In genomic region chr2:181678033-181678586, GRCh38 we compare ENCODE assay signal across 8 cellular contexts. TPM values are rescaled to one million over a fixed set of nuclear protein-coding genes. Genes with fewer than 3 reads are reported as not detected.
DNase-seq lines count a peak whose midpoint lies in the region; ATAC-seq and TF ChIP-seq lines count a peak whose summit lies in the region.

No MANE protein-coding gene starts in this region.

- peak overlapping the region; percentile 96 for H3K4me3 Mint-ChIP-seq in glutamatergic neuron (ENCODE audit: unreplicated experiment)

- H3K36me3 Mint-ChIP-seq in glutamatergic neuron (ENCODE audit: unreplicated experiment): peaks cover 5% of the 10 kb centered on the region

- peak; percentile 51 for ATAC-seq in GM18873 (IDR thresholded peaks at IDR 0.05; ENCODE audit: low FRiP score, unreplicated experiment)

- peaks cover 50% of the 10 kb centered on the region for H3K4me1 Mint-ChIP-seq in glutamatergic neuron (ENCODE audit: low read depth, unreplicated experiment)

- H3K9me3 Mint-ChIP-seq in glutamatergic neuron (ENCODE audit: unreplicated experiment): peaks cover 50% of the 10 kb centered on the region

- DNase-seq in NB4 (ENCODE audit: low read depth) (peak; percentile 41), glutamatergic neuron (peak; percentile 43), retina (peak; percentile 91), NCI-H1092 treated with DMSO at 0.1 percent for 48 hours (lab: John Stamatoyannopoulos, UW) (no peak), RKO (ENCODE audit: low spot score) (no peak), NCI-H1436 treated with DMSO at 0.1 percent for 48 hours (lab: John Stamatoyannopoulos, UW) (no peak)
- peak; percentile 51 for DNase-seq in activated gamma-delta T cell treated with anti-CD3 and anti-CD28 coated beads, Interleukin-2, amount 50 U/mL, for 16 hours (ENCODE audit: low read depth)

- H3K27ac Mint-ChIP-seq in glutamatergic neuron (ENCODE audit: unreplicated experiment): peak overlapping the region; percentile 90

- peaks cover 35% of the 10 kb centered on the region for H3K27me3 Mint-ChIP-seq in glutamatergic neuron (ENCODE audit: unreplicated experiment)

- no peak for TF ChIP-seq CTCF in NB4 (IDR thresholded peaks at IDR 0.05; ENCODE audit: low read depth, low read length)
- TF ChIP-seq CTCF in glutamatergic neuron (IDR thresholded peaks at IDR 0.05; ENCODE audit: partially characterized antibody, unreplicated experiment): no peak

- H3K4me3 ChIP-seq in NB4 (ENCODE audit: low read depth, low read length): no peak overlapping the region

- TF ChIP-seq POLR2A in NB4 (IDR thresholded peaks at IDR 0.05; ENCODE audit: extremely low read depth, insufficient read length): no peak

RNA-seq across cellular contexts. Expression of gene NEUROD1, which starts 2.2 kb away (rescaled TPM):
- total RNA-seq in glutamatergic neuron (ENCODE audit: unreplicated experiment): 65.5 TPM

RNA-seq across cellular contexts. Expression of gene CERKL, which starts 21.2 kb away (rescaled TPM):
- total RNA-seq in glutamatergic neuron (ENCODE audit: unreplicated experiment): 5.7 TPM

Comparison
In these comparisons a context has a peak if more than half of its experiments do, and no peak if none do; other contexts are left out.
1. DNase-seq: peak in NB4 (single experiment), activated gamma-delta T cell treated with anti-CD3 and anti-CD28 coated beads, Interleukin-2, amount 50 U/mL, for 16 hours (single experiment), glutamatergic neuron (single experiment) and retina (single experiment); none in NCI-H1092 treated with DMSO at 0.1 percent for 48 hours (single experiment), RKO (single experiment) and NCI-H1436 treated with DMSO at 0.1 percent for 48 hours (single experiment).